ENCODE assay signal across 25 cellular contexts in genomic region chr1:117341123-117341522, GRCh38.
"Had no signal": no experiment of that assay in that cellular context is flagged by ENCODE, and none has a peak within 500 bp of the region (broad histone marks: within the 10 kb centered on the region; RNA-seq: fewer than 3 reads in every experiment).

No MANE protein-coding gene starts in this region.

- DNase-seq: activated CD4-positive, alpha-beta T cell treated with anti-CD3 and anti-CD28 coated beads for 4 hours; activated CD4-positive, alpha-beta T cell treated with anti-CD3 and anti-CD28 coated beads, Interleukin-2, amount 50 U/mL, for 4 hours; activated naive CD4-positive, alpha-beta T cell; activated T-cell treated with anti-CD3 and anti-CD28 coated beads for 4 hours; activated T-cell treated with anti-CD3 and anti-CD28 coated beads, Interleukin-2, amount 50 U/mL, for 72 hours; adrenal gland; aorta; cerebellar nuclear complex; dorsolateral prefrontal cortex; effector memory CD4-positive, alpha-beta T cell; hippocampal formation; left colon; midbrain; naive thymus-derived CD4-positive, alpha-beta T cell; occipital lobe; right cardiac atrium; spleen; stimulated activated naive CD4-positive, alpha-beta T cell; T-helper 1 cell; testis; transverse colon had no signal

- H3K4me3 ChIP-seq: adrenal gland, cardiac muscle cell, coronary artery, dorsolateral prefrontal cortex, gastroesophageal sphincter, spleen, testis, transverse colon had no signal

- H3K9me3 ChIP-seq: adrenal gland, gastroesophageal sphincter, testis, transverse colon had no signal

- H3K27ac ChIP-seq: adrenal gland, cardiac muscle cell, coronary artery, dorsolateral prefrontal cortex, gastroesophageal sphincter, spleen, testis, transverse colon had no signal

- H3K36me3 ChIP-seq: adrenal gland, cardiac muscle cell, gastroesophageal sphincter, spleen, transverse colon had no signal

- ATAC-seq: activated naive CD4-positive, alpha-beta T cell treated with anti-CD3 and anti-CD28 coated beads, Interleukin-2, amount 50 U/mL, for 72 hours; gastroesophageal sphincter; left colon; naive thymus-derived CD4-positive, alpha-beta T cell; right cardiac atrium had no signal

- H3K4me1 ChIP-seq: adrenal gland, gastroesophageal sphincter, testis had no signal

- H3K27me3 ChIP-seq: adrenal gland, dorsolateral prefrontal cortex, gastroesophageal sphincter, spleen, testis, transverse colon had no signal
